10 cellular contexts compared by ENCODE assay signal in genomic region chr3:62229908-62230307, GRCh38.
DNase-seq lines count a peak whose midpoint lies in the region; ATAC-seq and TF ChIP-seq lines count a peak whose summit lies in the region.
"Had no signal": no experiment of that assay in that cellular context is flagged by ENCODE, and none has a peak within 500 bp of the region (broad histone marks: within the 10 kb centered on the region; RNA-seq: fewer than 3 reads in every experiment).

No MANE protein-coding gene starts in this region.

- TF ChIP-seq CTCF in astrocyte of the cerebellum (IDR thresholded peaks at IDR 0.05; ENCODE audit: low read depth, low read length, missing control alignments) (peak; percentile 45), nephron progenitor cell (IDR thresholded peaks at IDR 0.05) (peak; percentile 37)

- in situ Hi-C loops in KBM-7 (cut with MboI; ENCODE audit: low pct_unique_long_range_greater_than_20kb, low sequenced_read_pairs) (no loop called here), astrocyte of the cerebellum (cut with HindIII; ENCODE audit: low sequenced_read_pairs) (no loop called here)

- no peaks in the 10 kb centered on the region for H3K27me3 Mint-ChIP-seq in nephron progenitor cell (ENCODE audit: low read depth, poor library complexity)

- no peak overlapping the region for H3K4me3 ChIP-seq in astrocyte of the cerebellum (ENCODE audit: low read depth, low read length)

- peaks cover 11% of the 10 kb centered on the region for H3K4me1 Mint-ChIP-seq in nephron progenitor cell

- H3K4me3 Mint-ChIP-seq in nephron progenitor cell = no peak overlapping the region

- peak; percentile 20 for DNase-seq in DMS53 (lab: John Stamatoyannopoulos, UW)
- no peak for DNase-seq in DMS53 treated with DMSO at 0.1 percent for 48 hours (lab: John Stamatoyannopoulos, UW; ENCODE audit: unreplicated experiment)
- DNase-seq in KBM-7 = peak; percentile 5
- no peak for DNase-seq in astrocyte of the cerebellum (ENCODE audit: low read depth)
- no peak for DNase-seq in nephron progenitor cell
- DNase-seq: activated CD4-positive, alpha-beta T cell treated with anti-CD3 and anti-CD28 coated beads for 4 hours; NCI-H226 had no signal

- peaks cover 34% of the 10 kb centered on the region for H3K36me3 Mint-ChIP-seq in nephron progenitor cell (ENCODE audit: low read depth)

- ATAC-seq in HG03442 (IDR thresholded peaks at IDR 0.05; ENCODE audit: unreplicated experiment) (no peak), HG03457 (IDR thresholded peaks at IDR 0.05; ENCODE audit: unreplicated experiment) (no peak), HG02938 (IDR thresholded peaks at IDR 0.05; ENCODE audit: unreplicated experiment) (no peak)

- H3K9me3 Mint-ChIP-seq in nephron progenitor cell = no peaks in the 10 kb centered on the region

- H3K27ac Mint-ChIP-seq in nephron progenitor cell = no peak overlapping the region

Comparison
In these comparisons a context has a peak if more than half of its experiments do, and no peak if none do; other contexts are left out.
1. DNase-seq: peak in DMS53 (single experiment) and KBM-7 (single experiment); none in DMS53 treated with DMSO at 0.1 percent for 48 hours (single experiment), astrocyte of the cerebellum (single experiment) and nephron progenitor cell (single experiment).